In genomic region chr11:61618991-61619390, GRCh38 we compare ENCODE assay signal across 1 cellular context.
TF ChIP-seq lines count a peak whose summit lies in the region.

No MANE protein-coding gene starts in this region.

TF ChIP-seq in HEK293, 187 proteins besides CTCF, POLR2A, EP300 and RAD21 (continued from another document):
- TF ChIP-seq ZNF362 (tag by site-specific recombination; IDR thresholded peaks at IDR 0.05) (no peak), KLF10 (tag by site-specific recombination; IDR thresholded peaks at IDR 0.05) (no peak), ZNF132 (tag by site-specific recombination; IDR thresholded peaks at IDR 0.05; ENCODE audit: borderline replicate concordance) (no peak), ZNF837 (tag by site-specific recombination; IDR thresholded peaks at IDR 0.05) (no peak), KLF1 (tag by site-specific recombination; IDR thresholded peaks at IDR 0.05) (0 out of 2 replicates have a peak, but pooled peaks have one; percentile 35), EGR2 (tag by site-specific recombination; IDR thresholded peaks at IDR 0.05; ENCODE audit: low read depth) (peak; percentile 69), ZFHX2 (tag by site-specific recombination; conservative IDR thresholded peaks at IDR 0.05) (peak; percentile 69), ZNF639 (tag by site-specific recombination; IDR thresholded peaks at IDR 0.05) (no peak)
